Comparison of ENCODE assay signal across 20 cellular contexts in the genomic region with DNA sequence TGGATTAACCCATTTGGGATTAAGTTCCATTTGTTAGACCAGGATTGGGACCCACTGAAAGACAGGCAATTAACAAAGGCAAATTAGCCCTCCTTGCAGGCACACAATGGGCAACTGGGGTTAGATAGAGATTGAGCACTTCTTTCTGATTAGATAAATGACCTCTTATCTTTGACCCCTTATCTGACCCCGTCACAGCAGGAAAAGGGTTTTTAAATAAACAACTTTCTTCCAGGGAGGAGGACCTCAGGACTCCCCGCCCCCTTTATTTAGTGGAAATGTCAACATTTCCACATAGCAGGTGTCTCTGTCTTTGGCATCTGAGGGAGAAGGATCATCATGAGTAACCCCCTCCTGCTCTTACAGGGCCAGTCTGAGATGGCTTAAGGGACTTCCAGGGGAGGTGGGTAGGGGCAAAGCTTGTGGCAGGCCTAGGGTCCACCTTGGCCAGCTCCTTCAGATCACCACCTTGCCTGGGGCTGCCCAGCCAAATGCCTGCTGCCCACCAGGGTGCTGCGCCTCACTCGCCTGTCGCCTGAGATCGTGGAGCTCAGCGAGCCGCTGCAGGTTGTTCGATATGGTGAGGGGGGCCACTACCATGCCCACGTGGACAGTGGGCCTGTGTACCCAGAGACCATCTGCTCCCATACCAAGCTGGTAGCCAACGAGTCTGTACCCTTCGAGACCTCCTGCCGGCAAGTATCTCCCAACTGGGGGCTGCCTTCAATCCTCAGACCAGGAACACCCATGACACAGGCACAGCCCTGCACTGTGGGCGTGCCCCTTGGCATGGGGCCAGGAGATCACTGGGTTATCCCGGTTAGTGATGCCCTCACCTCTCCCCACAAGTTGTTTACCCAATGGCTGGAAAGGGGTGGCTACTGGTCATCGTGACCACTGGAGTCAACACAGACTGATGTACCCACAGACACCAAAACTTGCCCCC. TPM values are rescaled to one million over a fixed set of nuclear protein-coding genes. Genes with fewer than 3 reads are reported as not detected.
DNase-seq lines count a peak whose midpoint lies in the region; ATAC-seq, FAIRE-seq and TF ChIP-seq lines count a peak whose summit lies in the region.
"Had no signal": no experiment of that assay in that cellular context is flagged by ENCODE, and none has a peak within 500 bp of the region (broad histone marks: within the 10 kb centered on the region; RNA-seq: fewer than 3 reads in every experiment).

No MANE protein-coding gene starts in this region.

- no peak for TF ChIP-seq POLR2A in K562 (conservative IDR thresholded peaks at IDR 0.05)

- H4K20me1 ChIP-seq in K562 (replicated peaks; ENCODE audit: control insufficient read depth, insufficient read depth, low read length), result peaks cover 8% of the 10 kb centered on the region
- H4K20me1 ChIP-seq in osteoblast (ENCODE audit: insufficient read depth, low read length), result peaks cover 14% of the 10 kb centered on the region

- peak overlapping the region in 1 of 2 experiments; percentile 99; a peak in 1 of 4 replicates for H3K9ac ChIP-seq in K562 (ENCODE audit: insufficient read depth in 1 of 2, low read depth in 2 of 2, low read length in 2 of 2)

- H2AFZ ChIP-seq in K562 (ENCODE audit: low read depth, low read length) (no peak overlapping the region), osteoblast (ENCODE audit: low read length) (no peak overlapping the region)

- H3K27ac ChIP-seq in HEK293 (ENCODE audit: extremely low read depth, low read depth, low read length) (no peak overlapping the region), K562 (ENCODE audit: extremely low read depth, low read depth, low read length) (no peak overlapping the region), osteoblast (ENCODE audit: low read depth, low read length) (no peak overlapping the region)
- H3K27ac ChIP-seq: esophagus squamous epithelium, left lung had no signal

- BruUV-seq in K562 (replicated peaks; lab: Mats Ljungman, UMichigan), result no TSS peak

- H3K4me1 ChIP-seq in HEK293 (ENCODE audit: control insufficient read depth, insufficient read depth, low read length), result peaks cover 4% of the 10 kb centered on the region; the same call in 1 of the 2 replicates
- H3K4me1 ChIP-seq in K562 (replicated peaks in 1 of 2; ENCODE audit: control insufficient read depth in 2 of 2, insufficient read depth in 2 of 2, low read length in 2 of 2), result peaks cover 19 to 43% of the 10 kb centered on the region in 2 experiments; a peak in 4 of 5 replicates
- H3K4me1 ChIP-seq in osteoblast (ENCODE audit: insufficient read depth, low read length), result peaks cover 16% of the 10 kb centered on the region

- H3K79me2 ChIP-seq in K562 (ENCODE audit: control insufficient read depth, insufficient read depth, low read length), result peaks cover 27% of the 10 kb centered on the region
- peaks cover 32% of the 10 kb centered on the region for H3K79me2 ChIP-seq in osteoblast (ENCODE audit: insufficient read depth, low read length)

- H3K4me3 ChIP-seq in HEK293 (ENCODE audit: low read depth, low read length), result no peak overlapping the region
- H3K4me3 ChIP-seq in K562, result no peak overlapping the region
- no peak overlapping the region for H3K4me3 ChIP-seq in osteoblast (ENCODE audit: insufficient read depth, low read length)
- H3K4me3 ChIP-seq: esophagus squamous epithelium, left lung had no signal

- no peak for TF ChIP-seq RAD21 in K562 (CRISPR knock-in tag; conservative IDR thresholded peaks at IDR 0.05 in 1 of 2, IDR thresholded peaks at IDR 0.05 in 1 of 2)

- FAIRE-seq in K562 (lab: Jason Lieb, UNC), result no peak
- FAIRE-seq: RCC 7860, TTC549 had no signal

- POLR2A ChIA-PET in HEK293 (lab: Yijun Ruan, JAX) (interaction anchor here (1.1 to 4.4 kb wide), 3 partner anchors 8 to 17 kb away, joined by 4 to 61 read pairs (median 34); partner anchors contain the start of genes NDUFAF3 and P4HTM), K562 (lab: Yijun Ruan, JAX) (interaction anchor here (0.6 to 0.7 kb wide), 3 partner anchors 10 to 22 kb away, joined by 3 read pairs; no protein-coding TSS in a partner anchor)

- DNase-seq in NCI-H748 (lab: John Stamatoyannopoulos, UW; ENCODE audit: unreplicated experiment) (peak; percentile 30), NCI-H748 treated with DMSO at 0.1 percent for 48 hours (lab: John Stamatoyannopoulos, UW) (no peak), K562 (ENCODE audit: extremely low read depth in 1 of 4, low spot score in 3 of 4) (peak in 1 of 4 experiments; percentile 28), osteoblast (ENCODE audit: insufficient read length, low spot score, missing footprints) (peak; percentile 75), SW480 (ENCODE audit: low spot score) (no peak), HPDE6-E6E7 (ENCODE audit: extremely low spot score) (no peak)
- DNase-seq: activated CD4-positive, alpha-beta memory T cell treated with anti-CD3 and anti-CD28 coated beads for 36 hours; activated naive CD4-positive, alpha-beta T cell; CD8-positive, alpha-beta memory T cell; central memory CD4-positive, alpha-beta T cell; esophagus squamous epithelium; HFFc6; MM.1S; NCI-H187 treated with DMSO at 0.1 percent for 48 hours; stimulated activated CD4-positive, alpha-beta T cell treated with anti-CD3 and anti-CD28 coated beads, Interleukin-2, amount 100 ng/mL, for 24 hours had no signal

- ATAC-seq in K562 (no peak), GM18873 (IDR thresholded peaks at IDR 0.05; ENCODE audit: low FRiP score, unreplicated experiment) (no peak)
- ATAC-seq: left lung had no signal

- TF ChIP-seq EP300 in K562 (IDR thresholded peaks at IDR 0.05; ENCODE audit: low read length), result no peak

- no peak for TF ChIP-seq CTCF in HEK293 (tag by site-specific recombination; IDR thresholded peaks at IDR 0.05)
- TF ChIP-seq CTCF in K562 (IDR thresholded peaks at IDR 0.05 in 2 of 3, conservative IDR thresholded peaks at IDR 0.05 in 1 of 3; ENCODE audit: insufficient read depth in 2 of 3, low read depth in 1 of 3, low read length in 3 of 3), result no peak
- no peak for TF ChIP-seq CTCF in osteoblast (IDR thresholded peaks at IDR 0.05; ENCODE audit: extremely low read depth, low read depth, low read length)

- no peaks in the 10 kb centered on the region for H3K9me1 ChIP-seq in K562 (ENCODE audit: control insufficient read depth, insufficient read depth, low read length)

- intact Hi-C loops in K562 (cut with micrococcal nuclease), result loop anchor here (5.0 kb wide), 1 partner anchor 87 kb away; the partner anchor contains the start of gene ARIH2

- in situ Hi-C loops in K562 (cut with MboI), result no loop called here

- H3K9me3 ChIP-seq in HEK293 (ENCODE audit: control insufficient read depth, insufficient read depth, low read depth, low read length) (no peaks in the 10 kb centered on the region), K562 (replicated peaks; ENCODE audit: control insufficient read depth, insufficient read depth, low read depth, low read length) (no peaks in the 10 kb centered on the region), osteoblast (ENCODE audit: low read depth, low read length) (no peaks in the 10 kb centered on the region)
- H3K9me3 ChIP-seq: esophagus squamous epithelium, left lung had no signal

- CTCF ChIA-PET in HEK293 (lab: Yijun Ruan, JAX) (no interaction called here), K562 (lab: Yijun Ruan, JAX; ENCODE audit: low intra/inter-chr PET ratio) (no interaction called here)

- no peaks in the 10 kb centered on the region for H3K27me3 ChIP-seq in K562 (ENCODE audit: control insufficient read depth in 2 of 2, insufficient read depth in 2 of 2, low read length in 2 of 2)
- no peaks in the 10 kb centered on the region for H3K27me3 ChIP-seq in osteoblast (ENCODE audit: insufficient read depth, low read length)
- H3K27me3 ChIP-seq: esophagus squamous epithelium, left lung had no signal

- 75% methylated on average over 14 of the region's 16 CpGs for WGBS in K562 (ENCODE audit: insufficient coverage, low coverage, missing lambda C conversion rate)

- peaks cover 0 to 6% of the 10 kb centered on the region in 2 experiments; a peak in 1 of 3 replicates for H3K36me3 ChIP-seq in HEK293 (ENCODE audit: control insufficient read depth in 2 of 2, insufficient read depth in 1 of 2, low read length in 2 of 2)
- H3K36me3 ChIP-seq in K562 (ENCODE audit: control insufficient read depth, insufficient read depth, low read length), result peaks cover 7% of the 10 kb centered on the region; the same call in 2 of the 3 replicates
- no peaks in the 10 kb centered on the region for H3K36me3 ChIP-seq in osteoblast (ENCODE audit: insufficient read depth, low read length)
- H3K36me3 ChIP-seq: left lung had no signal

- H3K4me2 ChIP-seq in K562 (ENCODE audit: insufficient read depth, low read length) (no peak overlapping the region), osteoblast (ENCODE audit: insufficient read depth, low read length) (no peak overlapping the region)

RNA-seq across cellular contexts. Expression of gene WDR6, which starts 2.6 kb away (rescaled TPM):
- 147 and 376 TPM in 2 replicates for total RNA-seq in K562 (2011; cell fraction: chromatin; rRNA removed; ENCODE audit: low replicate concordance)
- total RNA-seq in K562 (2011; cell fraction: nucleolus; rRNA removed), result 205 and 207 TPM in 2 replicates
- total RNA-seq in K562 (2011; cell fraction: nucleoplasm; rRNA removed), result 128 and 141 TPM in 2 replicates
- total RNA-seq in K562 (2014; rRNA removed), result 33.7 and 43.1 TPM in 2 replicates
- 29.7 and 40.0 TPM in 2 replicates for total RNA-seq in K562 (2014; rRNA removed; fragmentation: Illumina TruSeq; extraction: Trizol)
- 44.7 and 46.7 TPM in 2 replicates for total RNA-seq in K562 (2015; rRNA removed; fragmentation: Illumina TruSeq; extraction: Trizol)
- total RNA-seq in K562 (2021), result 90.4 and 90.6 TPM in 2 replicates
- 47.6 and 69.8 TPM in 2 replicates for polyA plus RNA-seq in K562 (2011; rRNA removed)
- 64.5 and 91.8 TPM in 2 replicates for polyA plus RNA-seq in K562 (2011; cell fraction: cytosol; rRNA removed)
- 426 and 555 TPM in 2 replicates for polyA plus RNA-seq in K562 (2011; cell fraction: nucleus; rRNA removed)
- 82.6 and 84.1 TPM in 2 replicates for polyA plus RNA-seq in K562 (2012)
- 73.7 and 77.8 TPM in 2 replicates for polyA plus RNA-seq in K562 (2014; fragmentation: Illumina TruSeq; extraction: Trizol)
- 10 to 100 TPM in 1 of 2 experiments, 1 to 10 TPM in 1; 8.9 to 14.2 TPM for polyA plus RNA-seq in K562 (2014; fragmentation: Nextera tagmentation; extraction: Ambion mirVana)
- polyA plus RNA-seq in K562 (2014; rRNA removed), result 60.4 and 66.9 TPM in 2 replicates
- polyA minus RNA-seq in K562 (2011; rRNA and poly(A)+ RNA removed), result 46.0 and 52.0 TPM in 2 replicates
- 33.9 and 49.7 TPM in 2 replicates for polyA minus RNA-seq in K562 (2011; cell fraction: cytosol; rRNA and poly(A)+ RNA removed)
- 35.3 and 35.7 TPM in 2 replicates for polyA minus RNA-seq in K562 (2011; cell fraction: nucleus; rRNA and poly(A)+ RNA removed)
- total RNA-seq in osteoblast, result 74.3 and 98.4 TPM in 2 replicates

RNA-seq across cellular contexts. Expression of gene DALRD3, which starts 13.8 kb away (rescaled TPM):
- 35.7 and 101 TPM in 2 replicates for total RNA-seq in K562 (2011; cell fraction: chromatin; rRNA removed; ENCODE audit: low replicate concordance)
- 84.0 and 85.6 TPM in 2 replicates for total RNA-seq in K562 (2011; cell fraction: nucleolus; rRNA removed)
- 43.0 and 44.7 TPM in 2 replicates for total RNA-seq in K562 (2011; cell fraction: nucleoplasm; rRNA removed)
- total RNA-seq in K562 (2014; rRNA removed) (15.7 and 18.0 TPM in 2 replicates), K562 (2014; rRNA removed; fragmentation: Illumina TruSeq; extraction: Trizol) (8.4 and 11.6 TPM in 2 replicates), K562 (2015; rRNA removed; fragmentation: Illumina TruSeq; extraction: Trizol) (10.6 and 11.9 TPM in 2 replicates), K562 (2021) (15.7 and 16.0 TPM in 2 replicates), osteoblast (37.1 and 39.1 TPM in 2 replicates)
- polyA plus RNA-seq in K562 (2011; rRNA removed) (30.5 and 31.3 TPM in 2 replicates), K562 (2014; fragmentation: Illumina TruSeq; extraction: Trizol) (14.4 and 15.9 TPM in 2 replicates), K562 (2014; fragmentation: Nextera tagmentation; extraction: Ambion mirVana) (1 to 10 TPM; 6.6 to 7.2 TPM), K562 (2014; rRNA removed) (18.3 and 20.5 TPM in 2 replicates)
- polyA plus RNA-seq in K562 (2011; cell fraction: cytosol; rRNA removed), result 45.1 and 53.1 TPM in 2 replicates
- polyA plus RNA-seq in K562 (2011; cell fraction: nucleus; rRNA removed), result 167 and 168 TPM in 2 replicates
- 18.1 and 28.0 TPM in 2 replicates for polyA plus RNA-seq in K562 (2012)
- polyA minus RNA-seq in K562 (2011; rRNA and poly(A)+ RNA removed), result 15.7 and 24.6 TPM in 2 replicates
- 14.8 and 15.2 TPM in 2 replicates for polyA minus RNA-seq in K562 (2011; cell fraction: cytosol; rRNA and poly(A)+ RNA removed)
- 30.7 and 32.9 TPM in 2 replicates for polyA minus RNA-seq in K562 (2011; cell fraction: nucleus; rRNA and poly(A)+ RNA removed)

RNA-seq across cellular contexts. Expression of gene P4HTM, which starts 14.6 kb away (rescaled TPM):
- total RNA-seq in K562 (2011; cell fraction: chromatin; rRNA removed; ENCODE audit: low replicate concordance), result 3.4 and 7.6 TPM in 2 replicates
- 4.1 and 6.7 TPM in 2 replicates for total RNA-seq in K562 (2011; cell fraction: nucleolus; rRNA removed)
- 3.4 and 3.7 TPM in 2 replicates for total RNA-seq in K562 (2011; cell fraction: nucleoplasm; rRNA removed)
- total RNA-seq in K562 (2014; rRNA removed) (0.23 and 0.33 TPM in 2 replicates), K562 (2014; rRNA removed; fragmentation: Illumina TruSeq; extraction: Trizol) (0.25 and 0.32 TPM in 2 replicates), K562 (2015; rRNA removed; fragmentation: Illumina TruSeq; extraction: Trizol) (0.14 TPM in 1 of 2 replicates, not detected in the other), K562 (2021) (0.27 and 0.66 TPM in 2 replicates), osteoblast (31.8 and 32.4 TPM in 2 replicates)
- polyA plus RNA-seq in K562 (2011; rRNA removed) (0.30 and 0.47 TPM in 2 replicates), K562 (2014; fragmentation: Illumina TruSeq; extraction: Trizol) (0.09 and 0.29 TPM in 2 replicates), K562 (2014; fragmentation: Nextera tagmentation; extraction: Ambion mirVana) (not detected), K562 (2014; rRNA removed) (0.22 and 0.29 TPM in 2 replicates)
- 0.34 and 0.42 TPM in 2 replicates for polyA plus RNA-seq in K562 (2011; cell fraction: cytosol; rRNA removed)
- 1.3 and 3.4 TPM in 2 replicates for polyA plus RNA-seq in K562 (2011; cell fraction: nucleus; rRNA removed)
- 0.18 and 0.48 TPM in 2 replicates for polyA plus RNA-seq in K562 (2012)
- polyA minus RNA-seq in K562 (2011; rRNA and poly(A)+ RNA removed), result 0.63 and 0.77 TPM in 2 replicates
- 0.67 and 1.5 TPM in 2 replicates for polyA minus RNA-seq in K562 (2011; cell fraction: cytosol; rRNA and poly(A)+ RNA removed)
- polyA minus RNA-seq in K562 (2011; cell fraction: nucleus; rRNA and poly(A)+ RNA removed), result 1.00 and 1.9 TPM in 2 replicates

RNA-seq across cellular contexts. Expression of gene NDUFAF3, which starts 17.3 kb away (rescaled TPM):
- total RNA-seq in K562 (2011; cell fraction: chromatin; rRNA removed; ENCODE audit: low replicate concordance), result 14.7 and 50.3 TPM in 2 replicates
- 65.5 and 74.9 TPM in 2 replicates for total RNA-seq in K562 (2011; cell fraction: nucleolus; rRNA removed)
- total RNA-seq in K562 (2011; cell fraction: nucleoplasm; rRNA removed), result 27.9 and 29.3 TPM in 2 replicates
- total RNA-seq in K562 (2014; rRNA removed) (127 and 133 TPM in 2 replicates), K562 (2014; rRNA removed; fragmentation: Illumina TruSeq; extraction: Trizol) (17.9 and 22.4 TPM in 2 replicates), K562 (2015; rRNA removed; fragmentation: Illumina TruSeq; extraction: Trizol) (26.5 and 27.7 TPM in 2 replicates), K562 (2021) (73.3 and 77.2 TPM in 2 replicates), osteoblast (43.0 and 43.4 TPM in 2 replicates)
- polyA plus RNA-seq in K562 (2011; rRNA removed) (22.5 and 25.1 TPM in 2 replicates), K562 (2014; fragmentation: Illumina TruSeq; extraction: Trizol) (39.8 and 49.8 TPM in 2 replicates), K562 (2014; fragmentation: Nextera tagmentation; extraction: Ambion mirVana) (10 to 100 TPM; 17.0 to 36.3 TPM), K562 (2014; rRNA removed) (64.6 and 75.9 TPM in 2 replicates)
- polyA plus RNA-seq in K562 (2011; cell fraction: cytosol; rRNA removed), result 36.7 and 88.5 TPM in 2 replicates
- 21.1 and 28.5 TPM in 2 replicates for polyA plus RNA-seq in K562 (2011; cell fraction: nucleus; rRNA removed)
- 62.2 and 78.2 TPM in 2 replicates for polyA plus RNA-seq in K562 (2012)
- 9.4 and 16.0 TPM in 2 replicates for polyA minus RNA-seq in K562 (2011; rRNA and poly(A)+ RNA removed)
- 24.0 and 27.2 TPM in 2 replicates for polyA minus RNA-seq in K562 (2011; cell fraction: cytosol; rRNA and poly(A)+ RNA removed)
- 42.8 and 44.3 TPM in 2 replicates for polyA minus RNA-seq in K562 (2011; cell fraction: nucleus; rRNA and poly(A)+ RNA removed)

RNA-seq across cellular contexts. Expression of gene IMPDH2, which starts 24.6 kb away (rescaled TPM):
- 224 and 455 TPM in 2 replicates for total RNA-seq in K562 (2011; cell fraction: chromatin; rRNA removed; ENCODE audit: low replicate concordance)
- total RNA-seq in K562 (2011; cell fraction: nucleolus; rRNA removed), result 251 and 255 TPM in 2 replicates
- total RNA-seq in K562 (2011; cell fraction: nucleoplasm; rRNA removed), result 226 and 247 TPM in 2 replicates
- total RNA-seq in K562 (2014; rRNA removed) (376 and 506 TPM in 2 replicates), K562 (2014; rRNA removed; fragmentation: Illumina TruSeq; extraction: Trizol) (296 and 320 TPM in 2 replicates), K562 (2015; rRNA removed; fragmentation: Illumina TruSeq; extraction: Trizol) (359 and 366 TPM in 2 replicates), K562 (2021) (315 and 318 TPM in 2 replicates), osteoblast (273 and 286 TPM in 2 replicates)
- polyA plus RNA-seq in K562 (2011; rRNA removed) (332 and 336 TPM in 2 replicates), K562 (2014; fragmentation: Illumina TruSeq; extraction: Trizol) (362 and 391 TPM in 2 replicates), K562 (2014; fragmentation: Nextera tagmentation; extraction: Ambion mirVana) (100 to 1,000 TPM; 426 to 507 TPM), K562 (2014; rRNA removed) (352 and 442 TPM in 2 replicates)
- 304 and 356 TPM in 2 replicates for polyA plus RNA-seq in K562 (2011; cell fraction: cytosol; rRNA removed)
- 437 and 515 TPM in 2 replicates for polyA plus RNA-seq in K562 (2011; cell fraction: nucleus; rRNA removed)
- 268 and 344 TPM in 2 replicates for polyA plus RNA-seq in K562 (2012)
- polyA minus RNA-seq in K562 (2011; rRNA and poly(A)+ RNA removed), result 413 and 500 TPM in 2 replicates
- polyA minus RNA-seq in K562 (2011; cell fraction: cytosol; rRNA and poly(A)+ RNA removed), result 300 and 330 TPM in 2 replicates
- 122 and 164 TPM in 2 replicates for polyA minus RNA-seq in K562 (2011; cell fraction: nucleus; rRNA and poly(A)+ RNA removed)

Comparison
In these comparisons a context has a peak if more than half of its experiments do, and no peak if none do; other contexts are left out.
1. DNase-seq: peak in NCI-H748 (single experiment) and osteoblast (single experiment); none in NCI-H748 treated with DMSO at 0.1 percent for 48 hours (single experiment), SW480 (single experiment) and HPDE6-E6E7 (single experiment).